8 cellular contexts compared by ENCODE assay signal in the genomic region with DNA sequence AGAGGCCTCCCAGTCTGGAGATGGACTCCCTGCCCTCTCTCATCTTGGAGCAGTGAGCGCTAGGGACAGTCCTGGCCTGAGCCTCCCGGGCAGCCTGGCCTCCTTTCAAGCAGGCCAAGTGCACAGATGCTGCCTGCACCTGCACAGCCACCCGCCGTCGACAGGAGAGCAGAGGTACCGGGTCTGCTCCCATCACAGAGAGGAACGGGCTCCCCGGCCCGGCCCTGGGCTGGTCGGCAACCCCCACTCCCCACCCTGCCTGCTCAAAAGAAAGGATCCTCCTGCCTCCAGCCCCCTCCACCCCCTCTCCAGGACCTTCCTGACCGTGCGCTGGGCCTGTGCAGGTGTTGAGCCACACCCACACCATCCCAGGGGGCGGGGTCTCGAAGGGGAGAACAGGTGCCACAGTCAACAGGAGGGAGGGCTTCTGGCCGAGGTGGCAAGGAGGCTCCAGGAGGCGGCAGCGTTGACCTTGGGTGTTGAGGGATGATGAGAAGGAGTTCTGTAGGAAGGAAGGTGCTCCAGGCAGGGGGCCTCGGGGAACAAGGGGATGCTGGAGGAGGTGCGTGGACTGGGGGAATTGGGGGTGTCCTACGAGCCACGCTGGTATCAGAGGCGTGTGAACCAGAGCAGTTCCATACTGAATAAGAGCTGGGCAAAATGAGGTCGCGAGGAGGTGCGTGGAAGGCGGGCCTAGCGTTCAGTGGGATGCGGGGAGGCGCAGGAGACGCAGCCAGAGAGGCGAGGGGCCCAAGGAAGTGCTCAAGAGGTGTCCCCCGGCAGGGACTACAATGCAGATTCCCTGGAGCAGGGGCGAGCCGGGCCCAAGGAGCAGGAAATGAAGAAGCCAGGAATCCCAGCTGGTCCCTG. TPM values are rescaled to one million over a fixed set of nuclear protein-coding genes. Genes with fewer than 3 reads are reported as not detected.
A peak's percentile ranks its signal among the peaks of the same experiment; 100 is the strongest.
DNase-seq lines count a peak whose midpoint lies in the region; ATAC-seq and TF ChIP-seq lines count a peak whose summit lies in the region.

No MANE protein-coding gene starts in this region.

- intact Hi-C loops in Caco-2 (cut with micrococcal nuclease; ENCODE audit: unreplicated experiment): loop anchor here (1.0 kb wide), 3 partner anchors 22 to 46 kb away; no protein-coding TSS in a partner anchor
- intact Hi-C loops in uterus (cut with DNase I; ENCODE audit: low total_unique reads): no loop called here

- TF ChIP-seq POLR2A in uterus (IDR thresholded peaks at IDR 0.05): no peak

- peak overlapping the region; percentile 74 for H3K4me3 Mint-ChIP-seq in Caco-2 (ENCODE audit: unreplicated experiment)

- no peaks in the 10 kb centered on the region for H3K9me3 Mint-ChIP-seq in Caco-2 (ENCODE audit: unreplicated experiment)

- H3K36me3 ChIP-seq in Caco-2 (ENCODE audit: control insufficient read depth, insufficient read depth, low read length): no peaks in the 10 kb centered on the region
- H3K36me3 ChIP-seq in uterus: no peaks in the 10 kb centered on the region

- peaks cover 5% of the 10 kb centered on the region for H3K27me3 ChIP-seq in Caco-2 (replicated peaks; ENCODE audit: control insufficient read depth, insufficient read depth, low read length)
- peaks cover 19 to 23% of the 10 kb centered on the region in 2 donors for H3K27me3 ChIP-seq in uterus

- CTCF ChIA-PET in Caco-2 (lab: Charles Lee): interaction anchor here (0.7 to 1.2 kb wide), 6 partner anchors 14 to 433 kb away, joined by 3 to 10 read pairs (median 4); a partner anchor contains a TSS

- no TSS peak for BruUV-seq in Caco-2 (replicated peaks; lab: Mats Ljungman, UMichigan)

- ATAC-seq in omental fat pad (ENCODE audit: low FRiP score) (no peak), HG03097 (IDR thresholded peaks at IDR 0.05; ENCODE audit: low FRiP score, unreplicated experiment) (no peak)

- peaks cover 24% of the 10 kb centered on the region for H3K4me1 ChIP-seq in Caco-2
- no peaks in the 10 kb centered on the region for H3K4me1 ChIP-seq in uterus

- peaks cover 7% of the 10 kb centered on the region for H3K4me1 Mint-ChIP-seq in Caco-2 (ENCODE audit: low read depth, unreplicated experiment)

- H3K9me3 ChIP-seq in Caco-2 (no peaks in the 10 kb centered on the region), uterus (no peaks in the 10 kb centered on the region)

- H3K36me3 Mint-ChIP-seq in Caco-2 (ENCODE audit: insufficient read depth, unreplicated experiment): no peaks in the 10 kb centered on the region

- no peak overlapping the region for H3K27ac Mint-ChIP-seq in Caco-2 (ENCODE audit: unreplicated experiment)

- POLR2A ChIA-PET in Caco-2 (lab: Charles Lee): interaction anchor here (0.6 to 1.0 kb wide), 3 partner anchors 77 to 338 kb away, joined by 3 to 6 read pairs (median 5); a partner anchor contains a TSS

- no peak overlapping the region for H3K27ac ChIP-seq in uterus

- H3K4me3 ChIP-seq in Caco-2 (ENCODE audit: low read depth, low read length) (peak overlapping the region; percentile 39), uterus (no peak overlapping the region)
- H3K4me3 ChIP-seq in Jurkat, Clone E6-1 (ENCODE audit: low read length): peak overlapping the region; percentile 42

- peak in 1 of 2 experiments; percentile 18 for TF ChIP-seq CTCF in Caco-2 (IDR thresholded peaks at IDR 0.05; ENCODE audit: insufficient read depth in 1 of 2, low read depth in 1 of 2, low read length in 1 of 2, severe bottlenecking in 1 of 2, unreplicated experiment in 1 of 2)
- no peak for TF ChIP-seq CTCF in omental fat pad (IDR thresholded peaks at IDR 0.05)
- TF ChIP-seq CTCF in uterus (IDR thresholded peaks at IDR 0.05): no peak

- H3K27me3 Mint-ChIP-seq in Caco-2 (ENCODE audit: insufficient read depth, unreplicated experiment): peaks cover 5% of the 10 kb centered on the region

- DNase-seq in Caco-2: peak; percentile 83 to 85
- DNase-seq in Jurkat, Clone E6-1 (ENCODE audit: low read depth, low spot score): no peak
- DNase-seq in activated CD4-positive, alpha-beta T cell treated with anti-CD3 and anti-CD28 coated beads, Interleukin-2, amount 50 U/mL, for 48 hours: peak; percentile 26 to 38
- peak; percentile 74 for DNase-seq in islet precursor cell
- no peak for DNase-seq in EL
- DNase-seq in omental fat pad (ENCODE audit: low spot score): no peak
- DNase-seq in uterus: no peak

RNA-seq across cellular contexts. Expression of a gene that starts 1.0 kb away (rescaled TPM):
- total RNA-seq in Caco-2 (2022) (not detected in 2 replicates), omental fat pad (not detected), uterus (under 1 TPM in 1 of 4 donors, not detected in 3; 0.21 TPM)
- polyA plus RNA-seq in Jurkat, Clone E6-1 (2012; ENCODE audit: insufficient read depth, insufficient read length): not detected

RNA-seq across cellular contexts. Expression of a gene that starts 29.8 kb away (rescaled TPM):
- total RNA-seq in Caco-2 (2022): 4.9 and 6.7 TPM in 2 replicates
- polyA plus RNA-seq in Jurkat, Clone E6-1 (2012; ENCODE audit: insufficient read depth, insufficient read length): not detected
- not detected for total RNA-seq in omental fat pad
- total RNA-seq in uterus: not detected

RNA-seq across cellular contexts. Expression of a gene that starts 46.9 kb away (rescaled TPM):
- total RNA-seq in Caco-2 (2022) (13.1 and 18.1 TPM in 2 replicates), omental fat pad (10 to 100 TPM in 2 of 4 donors, 1 to 10 TPM in 2; 5.7 to 22.8 (median 13.4) TPM), uterus (10 to 100 TPM in 3 of 4 donors, 1 to 10 TPM in 1; 7.4 to 30.2 (median 15.9) TPM)
- polyA plus RNA-seq in Jurkat, Clone E6-1 (2012; ENCODE audit: insufficient read depth, insufficient read length): 5.0 TPM

Comparison
In these comparisons a context has a peak if more than half of its experiments do, and no peak if none do; other contexts are left out.
1. DNase-seq: peak in Caco-2 (2 of 2), activated CD4-positive, alpha-beta T cell treated with anti-CD3 and anti-CD28 coated beads, Interleukin-2, amount 50 U/mL, for 48 hours (2 of 2) and islet precursor cell (single experiment); none in Jurkat, Clone E6-1 (single experiment), EL (single experiment), omental fat pad (single experiment) and uterus (0 of 2).
2. H3K4me3 ChIP-seq: peak in Caco-2 (single experiment) and Jurkat, Clone E6-1 (single experiment); none in uterus (0 of 2).